Comparison of ENCODE assay signal across 7 cellular contexts in the genomic region with DNA sequence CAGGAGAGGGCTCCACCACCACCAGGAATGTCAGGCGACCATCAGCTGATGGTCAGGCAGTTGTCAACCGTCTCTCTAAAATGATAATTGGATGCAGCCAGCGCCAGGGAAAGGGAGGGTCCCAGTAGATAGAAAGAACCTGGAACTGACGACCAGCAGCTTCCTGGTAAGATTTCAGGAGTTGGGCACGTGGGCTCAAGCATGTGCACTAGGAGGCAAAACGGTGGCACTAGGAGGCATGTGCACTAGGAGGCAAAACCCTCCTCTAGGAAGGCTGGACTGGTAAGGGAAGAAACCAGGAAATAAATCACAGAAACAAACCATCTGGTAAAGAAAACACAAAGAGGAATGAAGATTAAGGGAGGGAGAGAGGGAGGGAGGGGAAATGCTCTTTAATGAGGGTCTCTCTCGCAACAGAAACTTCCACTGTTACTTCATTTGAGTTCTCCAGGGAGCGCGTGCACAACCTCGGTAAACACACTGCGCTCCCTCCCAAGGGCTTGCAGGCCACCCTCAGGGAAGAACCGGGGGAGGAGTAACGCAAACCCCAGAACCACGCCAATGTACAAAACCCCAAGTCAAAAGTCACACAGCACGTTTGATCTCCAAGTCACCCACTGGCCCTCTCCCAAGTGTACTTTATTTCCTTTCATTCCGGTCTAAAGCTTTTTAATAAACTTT.
DNase-seq lines count a peak whose midpoint lies in the region; ATAC-seq and TF ChIP-seq lines count a peak whose summit lies in the region.

No MANE protein-coding gene starts in this region.

- WGBS in testis, 2 donors, result 54 to 57% methylated on average over 16 of the region's 16 CpGs

- H3K27ac ChIP-seq in KOPT-K1 (ENCODE audit: low read depth, low read length, poor library complexity, severe bottlenecking), result peak overlapping the region; percentile 46
- peak overlapping the region; percentile 65 to 86 for H3K27ac ChIP-seq in testis

- H3K27me3 ChIP-seq in testis, result no peaks in the 10 kb centered on the region

- H3K4me1 ChIP-seq in testis, result peaks cover 21% of the 10 kb centered on the region

- ATAC-seq in HG02852 (IDR thresholded peaks at IDR 0.05; ENCODE audit: unreplicated experiment) (no peak), GM19452 (IDR thresholded peaks at IDR 0.05; ENCODE audit: unreplicated experiment) (no peak), GM18520 (IDR thresholded peaks at IDR 0.05; ENCODE audit: unreplicated experiment) (no peak)

- no peaks in the 10 kb centered on the region for H3K36me3 ChIP-seq in KOPT-K1 (ENCODE audit: insufficient read depth, low read length)
- H3K36me3 ChIP-seq in testis (ENCODE audit: low read depth, missing control alignments), result no peaks in the 10 kb centered on the region

- DNase-seq in brain pericyte (ENCODE audit: low read depth, low spot score), result peak; percentile 45
- DNase-seq in lung microvascular endothelial cell (ENCODE audit: low read depth in 2 of 2), result peak; percentile 65 to 76
- DNase-seq in testis, result peak; percentile 29

- intact Hi-C loops in testis (cut with DNase I; ENCODE audit: low total_unique reads), result no loop called here

- no peak overlapping the region for H3K4me3 ChIP-seq in testis

- H3K9me3 ChIP-seq in KOPT-K1 (ENCODE audit: insufficient read depth, low read length, poor library complexity, severe bottlenecking), result no peaks in the 10 kb centered on the region
- H3K9me3 ChIP-seq in testis, result no peaks in the 10 kb centered on the region

- TF ChIP-seq CTCF in testis (IDR thresholded peaks at IDR 0.05), result no peak

- TF ChIP-seq POLR2A in testis (IDR thresholded peaks at IDR 0.05), result no peak
